In the genomic region with DNA sequence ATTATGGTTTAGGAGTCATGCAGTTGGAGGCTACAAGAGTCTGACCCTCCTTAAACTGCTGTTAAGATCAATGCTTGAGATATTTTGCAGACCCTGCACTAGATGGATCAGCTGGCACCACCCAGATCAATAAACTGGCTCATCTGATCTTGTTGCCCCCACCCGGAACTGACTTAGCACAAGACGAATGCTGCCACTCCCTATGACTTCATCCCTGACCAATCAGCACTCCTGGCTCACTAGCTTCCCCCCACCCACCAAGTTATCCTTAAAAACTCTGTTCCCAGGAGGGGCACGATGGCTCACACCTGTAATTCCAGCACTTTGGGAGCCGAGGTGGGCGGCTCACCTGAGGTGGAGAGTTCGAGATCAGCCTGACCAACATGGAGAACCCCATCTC, we compare ENCODE assay signal across 34 cellular contexts.
"Had no signal": no experiment of that assay in that cellular context is flagged by ENCODE, and none has a peak within 500 bp of the region (broad histone marks: within the 10 kb centered on the region; RNA-seq: fewer than 3 reads in every experiment).

No MANE protein-coding gene starts in this region.

- DNase-seq: Karpas-422, Kasumi-1, MG63, MM.1S, MV-4-11, NCI-H1048, NCI-H1092, NCI-H1092 treated with DMSO at 0.1 percent for 48 hours, NCI-H1105, NCI-H1105 treated with DMSO at 0.1 percent for 48 hours, NCI-H1417, NCI-H1417 treated with DMSO at 0.1 percent for 48 hours, NCI-H1436, NCI-H1436 treated with DMSO at 0.1 percent for 48 hours, NCI-H146, NCI-H1694, NCI-H1694 treated with DMSO at 0.1 percent for 48 hours, NCI-H187, NCI-H187 treated with DMSO at 0.1 percent for 48 hours, NCI-H1930, NCI-H2029, NCI-H2029 treated with DMSO at 0.1 percent for 48 hours, NCI-H2081, NCI-H2081 treated with DMSO at 0.1 percent for 48 hours, NCI-H2107, NCI-H2171, NCI-H2171 treated with DMSO at 0.1 percent for 48 hours, NCI-H2227 treated with DMSO at 0.1 percent for 48 hours, NCI-H226, NCI-H345, NCI-H446, NCI-H446 treated with DMSO at 0.1 percent for 48 hours, NCI-H510A had no signal

- H3K4me3 ChIP-seq: MG63 had no signal

- H3K9me3 ChIP-seq: MG63 had no signal

- H3K27ac ChIP-seq: KMS-11 had no signal

- H3K9ac ChIP-seq: KMS-11 had no signal

- H3K27me3 ChIP-seq: MG63 had no signal

- H3K4me2 ChIP-seq: KMS-11 had no signal

- H3K36me3 ChIP-seq: MG63 had no signal
